ENCODE assay signal across 29 cellular contexts in the genomic region with DNA sequence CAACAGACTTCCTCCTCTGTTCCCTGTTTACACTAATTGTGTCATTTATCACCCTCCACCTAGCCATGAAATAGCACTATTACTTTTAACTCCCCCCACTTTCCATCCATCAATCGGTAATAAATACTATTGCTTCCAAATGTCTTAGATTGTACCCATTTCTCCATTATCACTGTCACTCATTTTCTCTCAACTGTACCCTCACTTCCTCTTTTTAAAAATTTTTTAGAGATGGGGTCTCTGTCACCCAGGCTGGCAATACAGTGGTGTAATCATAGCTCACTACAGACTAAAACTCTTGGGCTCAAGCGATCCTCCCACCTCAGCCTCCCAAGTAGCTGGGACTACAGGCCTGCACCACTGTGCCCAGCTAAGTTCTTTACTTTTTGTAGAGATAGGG.
"Had no signal": no experiment of that assay in that cellular context is flagged by ENCODE, and none has a peak within 500 bp of the region (broad histone marks: within the 10 kb centered on the region; RNA-seq: fewer than 3 reads in every experiment).

No MANE protein-coding gene starts in this region.

- H3K27ac ChIP-seq: left lung, lower lobe of right lung, pancreas, prostate gland, skin epidermis, stomach, testis, thyroid gland, transverse colon, upper lobe of left lung, vagina had no signal

- H3K36me3 ChIP-seq: left lung, lower lobe of right lung, pancreas, prostate gland, stomach, thyroid gland, transverse colon, upper lobe of left lung, vagina had no signal

- H3K4me3 ChIP-seq: left lung, lower lobe of right lung, pancreas, prostate gland, skin epidermis, stomach, testis, thyroid gland, transverse colon, upper lobe of left lung, vagina had no signal

- ATAC-seq: left colon; left lung; lower lobe of right lung; naive thymus-derived CD8-positive, alpha-beta T cell; pancreas; right cardiac atrium; sciatic nerve; stimulated activated naive B cell treated with anti-CD40 and anti-IgM and Interleukin-4, amounts not matched to agents 10 μg/mL and 1 μg/mL and 100 μg/mL, for 72 hours; stimulated activated naive CD8-positive, alpha-beta T cell treated with anti-CD3 and anti-CD28 coated beads, Interleukin-15, Interleukin-2, amounts not matched to agents 100 U/mL and 50 U/mL, for 24 hours had no signal

- H3K9me3 ChIP-seq: left lung, lower lobe of right lung, pancreas, prostate gland, stomach, testis, thyroid gland, transverse colon, upper lobe of left lung, vagina had no signal

- H3K27me3 ChIP-seq: left lung, pancreas, stomach, testis, thyroid gland, transverse colon, upper lobe of left lung, vagina had no signal

- DNase-seq: immature natural killer cell; kidney; left colon; left lung; lower lobe of right lung; mammary epithelial cell; mesenchymal stem cell; naive thymus-derived CD8-positive, alpha-beta T cell; nucleus accumbens; pancreas; posterior cingulate gyrus; retina; right cardiac atrium; stimulated activated CD4-positive, alpha-beta T cell treated with anti-CD3 and anti-CD28 coated beads, Interleukin-12 subunit alpha, Interleukin-12 subunit beta, amount 100 ng/mL, for 4 hours; stimulated activated CD4-positive, alpha-beta T cell treated with anti-CD3 and anti-CD28 coated beads, Interleukin-15, amount 100 ng/mL, for 24 hours; stimulated activated CD4-positive, alpha-beta T cell treated with anti-CD3 and anti-CD28 coated beads, Interleukin-2, amount 100 ng/mL, for 24 hours; stimulated activated CD4-positive, alpha-beta T cell treated with anti-CD3 and anti-CD28 coated beads, Interleukin-4, amount 100 ng/mL, for 1 hour; stimulated activated naive B cell treated with anti-CD40 and anti-IgM and Interleukin-4, amounts not matched to agents 10 μg/mL and 1 μg/mL and 100 μg/mL, for 72 hours; stimulated activated naive CD8-positive, alpha-beta T cell treated with anti-CD3 and anti-CD28 coated beads, Interleukin-15, Interleukin-2, amounts not matched to agents 100 U/mL and 50 U/mL, for 24 hours; stomach; testis; thyroid gland; transverse colon; upper lobe of left lung had no signal

- H3K4me1 ChIP-seq: left lung, lower lobe of right lung, pancreas, prostate gland, stomach, testis, thyroid gland, transverse colon, upper lobe of left lung, vagina had no signal

- FAIRE-seq: islet of Langerhans, kidney, pancreas had no signal
